Comparison of ENCODE assay signal across 8 cellular contexts in the genomic region with DNA sequence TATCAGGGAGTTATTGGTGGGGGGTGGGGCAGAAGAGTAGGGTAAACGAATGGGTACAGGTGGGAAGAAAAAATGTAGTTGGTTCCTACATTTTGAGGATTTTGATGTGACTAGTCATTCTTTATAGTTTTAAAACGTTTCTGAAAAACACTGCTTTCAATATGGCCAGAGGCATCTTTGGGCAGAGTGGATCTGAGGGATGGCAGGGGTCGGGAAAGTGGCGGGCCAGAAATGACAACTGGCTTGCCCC. TPM values are rescaled to one million over a fixed set of nuclear protein-coding genes. Genes with fewer than 3 reads are reported as not detected.
DNase-seq lines count a peak whose midpoint lies in the region; ATAC-seq and TF ChIP-seq lines count a peak whose summit lies in the region.

No MANE protein-coding gene starts in this region.

- POLR2A ChIA-PET in Caco-2 (lab: Charles Lee) = interaction anchor here (0.9 to 1.3 kb wide), 3 partner anchors 96 to 181 kb away, joined by 3 to 10 read pairs (median 4); partner anchors contain the start of genes EEF1AKMT3 and METTL1

- no peaks in the 10 kb centered on the region for H3K9me3 Mint-ChIP-seq in Caco-2 (ENCODE audit: unreplicated experiment)
- peaks cover 2% of the 10 kb centered on the region for H3K9me3 Mint-ChIP-seq in endodermal cell
- H3K9me3 Mint-ChIP-seq in osteocyte (ENCODE audit: unreplicated experiment) = no peaks in the 10 kb centered on the region

- H3K36me3 ChIP-seq in Caco-2 (ENCODE audit: control insufficient read depth, insufficient read depth, low read length) = no peaks in the 10 kb centered on the region
- H3K36me3 ChIP-seq in OCI-LY3 (replicated peaks; ENCODE audit: low read depth, low read length) = no peaks in the 10 kb centered on the region
- H3K36me3 ChIP-seq in endodermal cell (ENCODE audit: control insufficient read depth, insufficient read depth, low read length) = no peaks in the 10 kb centered on the region

- H3K27me3 ChIP-seq in Caco-2 (replicated peaks; ENCODE audit: control insufficient read depth, insufficient read depth, low read length) = no peaks in the 10 kb centered on the region
- H3K27me3 ChIP-seq in OCI-LY3 (ENCODE audit: low read depth, low read length) = no peaks in the 10 kb centered on the region
- H3K27me3 ChIP-seq in endodermal cell (ENCODE audit: control insufficient read depth, insufficient read depth, low read length, poor library complexity, severe bottlenecking) = peaks cover 17% of the 10 kb centered on the region

- intact Hi-C loops in Caco-2 (cut with micrococcal nuclease; ENCODE audit: unreplicated experiment) = no loop called here

- TF ChIP-seq CTCF in Caco-2 (IDR thresholded peaks at IDR 0.05; ENCODE audit: insufficient read depth in 1 of 2, low read depth in 1 of 2, low read length in 1 of 2, severe bottlenecking in 1 of 2, unreplicated experiment in 1 of 2) (no peak), OCI-LY3 (IDR thresholded peaks at IDR 0.05; ENCODE audit: low read depth, low read length) (no peak), endodermal cell (conservative IDR thresholded peaks at IDR 0.05) (no peak), osteocyte (IDR thresholded peaks at IDR 0.05) (no peak)

- peak overlapping the region; percentile 59 for H2AFZ ChIP-seq in OCI-LY3 (ENCODE audit: low read depth, low read length)

- H3K4me2 ChIP-seq in OCI-LY3 (ENCODE audit: low read length) = peak overlapping the region; percentile 95

- H4K20me1 ChIP-seq in OCI-LY3 (ENCODE audit: insufficient read depth, low read length) = no peaks in the 10 kb centered on the region; the same call in 1 of the 2 replicates

- H3K79me2 ChIP-seq in OCI-LY3 (ENCODE audit: low read length) = peaks cover 7% of the 10 kb centered on the region

- TSS peak; percentile 90 for BruUV-seq in Caco-2 (replicated peaks; lab: Mats Ljungman, UMichigan)

- H3K27me3 Mint-ChIP-seq in Caco-2 (ENCODE audit: insufficient read depth, unreplicated experiment) (peaks cover 3% of the 10 kb centered on the region), endodermal cell (ENCODE audit: insufficient read depth) (peaks cover 31% of the 10 kb centered on the region), osteocyte (ENCODE audit: unreplicated experiment) (peaks cover 4% of the 10 kb centered on the region)

- CTCF ChIA-PET in Caco-2 (lab: Charles Lee) = interaction anchor here (0.6 to 1.3 kb wide), 2 partner anchors 44 to 95 kb away, joined by 3 to 7 read pairs; no protein-coding TSS in a partner anchor

- no peaks in the 10 kb centered on the region; the same call in 1 of the 2 replicates for H3K4me1 ChIP-seq in Caco-2
- peaks cover 14% of the 10 kb centered on the region for H3K4me1 ChIP-seq in OCI-LY3 (ENCODE audit: low read length)
- H3K4me1 ChIP-seq in endodermal cell (ENCODE audit: control insufficient read depth, insufficient read depth, low read length) = no peaks in the 10 kb centered on the region

- H3K9me3 ChIP-seq in Caco-2 (no peaks in the 10 kb centered on the region), OCI-LY3 (ENCODE audit: insufficient read depth, low read length) (no peaks in the 10 kb centered on the region), endodermal cell (ENCODE audit: control insufficient read depth, low read length) (no peaks in the 10 kb centered on the region)

- H3K4me3 Mint-ChIP-seq in Caco-2 (ENCODE audit: unreplicated experiment) (peak overlapping the region; percentile 97), endodermal cell (peak overlapping the region; percentile 84), osteocyte (ENCODE audit: unreplicated experiment) (peak overlapping the region; percentile 90)

- peak overlapping the region; percentile 62 for H3K27ac ChIP-seq in OCI-LY3 (ENCODE audit: low read length)
- no peak overlapping the region for H3K27ac ChIP-seq in endodermal cell (ENCODE audit: low read depth, low read length)

- no peak for DNase-seq in Caco-2
- no peak for DNase-seq in endodermal cell
- DNase-seq in osteocyte (ENCODE audit: extremely low spot score, unreplicated experiment) = no peak
- DNase-seq in globus pallidus (ENCODE audit: low spot score) = no peak
- DNase-seq in activated effector memory CD4-positive, alpha-beta T cell treated with anti-CD3 and anti-CD28 coated beads, Interleukin-2, amount 50 U/mL, for 16 hours = no peak

- H3K36me3 Mint-ChIP-seq in Caco-2 (ENCODE audit: insufficient read depth, unreplicated experiment) = no peaks in the 10 kb centered on the region
- H3K36me3 Mint-ChIP-seq in endodermal cell (ENCODE audit: low read depth) = no peaks in the 10 kb centered on the region
- no peaks in the 10 kb centered on the region for H3K36me3 Mint-ChIP-seq in osteocyte (ENCODE audit: unreplicated experiment)

- H3K9ac ChIP-seq in OCI-LY3 (ENCODE audit: low read length) = peak overlapping the region; percentile 70
- peak overlapping the region; percentile 31 for H3K9ac ChIP-seq in endodermal cell (ENCODE audit: extremely low read depth, low read length, poor library complexity, severe bottlenecking)

- H3K4me3 ChIP-seq in Caco-2 (ENCODE audit: low read depth, low read length) = peak overlapping the region; percentile 53
- H3K4me3 ChIP-seq in OCI-LY3 (ENCODE audit: low read length) = peak overlapping the region; percentile 89
- peak overlapping the region; percentile 87 for H3K4me3 ChIP-seq in endodermal cell (ENCODE audit: low read length)

- ATAC-seq in HG03159 (IDR thresholded peaks at IDR 0.05; ENCODE audit: unreplicated experiment) (no peak), HG02623 (IDR thresholded peaks at IDR 0.05; ENCODE audit: unreplicated experiment) (no peak)

- H3K27ac Mint-ChIP-seq in Caco-2 (ENCODE audit: unreplicated experiment) = peak overlapping the region; percentile 91
- peak overlapping the region; percentile 95 for H3K27ac Mint-ChIP-seq in endodermal cell
- peak overlapping the region; percentile 92 for H3K27ac Mint-ChIP-seq in osteocyte (ENCODE audit: unreplicated experiment)

- H3K4me1 Mint-ChIP-seq in Caco-2 (ENCODE audit: low read depth, unreplicated experiment) (peaks cover 8% of the 10 kb centered on the region), endodermal cell (peaks cover 10% of the 10 kb centered on the region), osteocyte (ENCODE audit: unreplicated experiment) (peaks cover 25% of the 10 kb centered on the region)

- WGBS in endodermal cell (ENCODE audit: insufficient coverage in 1 of 2, insufficient read length in 1 of 2), 2 experiments = 8 to 13% methylated on average over 4 of the region's 4 CpGs

RNA-seq across cellular contexts. Expression of gene ATP23, which starts 0.5 kb away (rescaled TPM):
- 6.1 and 6.6 TPM in 2 replicates for total RNA-seq in Caco-2 (2022)
- 10 to 100 TPM; 10.4 to 11.3 TPM for total RNA-seq in endodermal cell
- polyA plus RNA-seq in endodermal cell (2013, experiment 1 of 2) = 12.5 TPM
- polyA plus RNA-seq in endodermal cell (2013, experiment 2 of 2) = 12.5 TPM
- 2.6 and 3.2 TPM in 2 replicates for total RNA-seq in osteocyte
